ENCODE assay signal across 9 cellular contexts in genomic region chr1:27603320-27603961, GRCh38. TPM values are rescaled to one million over a fixed set of nuclear protein-coding genes. Genes with fewer than 3 reads are reported as not detected.
DNase-seq lines count a peak whose midpoint lies in the region; ATAC-seq, FAIRE-seq and TF ChIP-seq lines count a peak whose summit lies in the region.
"Had no signal": no experiment of that assay in that cellular context is flagged by ENCODE, and none has a peak within 500 bp of the region (broad histone marks: within the 10 kb centered on the region; RNA-seq: fewer than 3 reads in every experiment).

No MANE protein-coding gene starts in this region.

- no peak for FAIRE-seq in astrocyte (lab: Jason Lieb, UNC)

- peak overlapping the region; percentile 97 for H3K4me2 ChIP-seq in astrocyte (ENCODE audit: low read length)

- H3K36me3 Mint-ChIP-seq in activated CD8-positive, alpha-beta memory T cell treated with anti-CD3 and anti-CD28 coated beads, Interleukin-2, amount 10 ng/mL, durations not matched to agents 7 days and 5 days: no peaks in the 10 kb centered on the region
- H3K36me3 Mint-ChIP-seq in astrocyte (ENCODE audit: low read depth, unreplicated experiment): no peaks in the 10 kb centered on the region

- H3K36me3 ChIP-seq in astrocyte (ENCODE audit: insufficient read depth, low read length): no peaks in the 10 kb centered on the region
- H3K36me3 ChIP-seq in iPS-18a (ENCODE audit: control insufficient read depth, low read depth, low read length): no peaks in the 10 kb centered on the region
- H3K36me3 ChIP-seq in skeletal muscle tissue (ENCODE audit: control insufficient read depth in 3 of 3, insufficient read depth in 3 of 3, low read length in 3 of 3): peaks cover 0 to 3% (median 0%) of the 10 kb centered on the region in 3 donors

- H3K4me3 Mint-ChIP-seq in activated CD8-positive, alpha-beta memory T cell treated with anti-CD3 and anti-CD28 coated beads, Interleukin-2, amount 10 ng/mL, durations not matched to agents 7 days and 5 days: peak overlapping the region; percentile 94
- peak overlapping the region; percentile 93 for H3K4me3 Mint-ChIP-seq in astrocyte (ENCODE audit: unreplicated experiment)

- peak overlapping the region; percentile 53 for H3K27ac ChIP-seq in astrocyte (ENCODE audit: low read depth, low read length)
- H3K27ac ChIP-seq in iPS-18a (ENCODE audit: low read length): no peak overlapping the region
- peak overlapping the region; percentile 86 for H3K27ac ChIP-seq in skeletal muscle tissue (ENCODE audit: low read depth, low read length)

- CTCF ChIA-PET in activated CD8-positive, alpha-beta memory T cell treated with anti-CD3 and anti-CD28 coated beads, Interleukin-2, amount 10 ng/mL, durations not matched to agents 7 days and 5 days (lab: Charles Lee): interaction anchor here (0.6 to 23.8 kb wide), 19 partner anchors 8 to 1678 kb away, joined by 3 to 536 read pairs (median 5); partner anchors contain the start of genes IFI6 and SLC9A1

- no peaks in the 10 kb centered on the region for H3K27me3 ChIP-seq in astrocyte (ENCODE audit: insufficient read depth, low read length)
- H3K27me3 ChIP-seq in iPS-18a (ENCODE audit: control insufficient read depth, insufficient read depth, low read length): peaks cover 6% of the 10 kb centered on the region
- no peaks in the 10 kb centered on the region for H3K27me3 ChIP-seq in skeletal muscle tissue (ENCODE audit: control insufficient read depth in 3 of 3, insufficient read depth in 3 of 3, low read length in 3 of 3)

- peak; percentile 25 for ATAC-seq in activated CD8-positive, alpha-beta memory T cell treated with anti-CD3 and anti-CD28 coated beads, Interleukin-2, amount 10 ng/mL, durations not matched to agents 7 days and 5 days
- no peak for ATAC-seq in GM19328 (IDR thresholded peaks at IDR 0.05; ENCODE audit: unreplicated experiment)

- H3K4me1 ChIP-seq in astrocyte (ENCODE audit: insufficient read depth, low read length) (peaks cover 49% of the 10 kb centered on the region), iPS-18a (ENCODE audit: control insufficient read depth, low read depth, low read length) (peaks cover 70% of the 10 kb centered on the region), skeletal muscle tissue (ENCODE audit: control insufficient read depth in 3 of 3, insufficient read depth in 3 of 3, low read length in 3 of 3) (peaks cover 49 to 52% (median 49%) of the 10 kb centered on the region in 3 donors)

- H3K9me3 ChIP-seq in astrocyte (ENCODE audit: insufficient read depth, low read depth, low read length) (no peaks in the 10 kb centered on the region), iPS-18a (ENCODE audit: control insufficient read depth, low read depth, low read length) (no peaks in the 10 kb centered on the region), skeletal muscle tissue (ENCODE audit: control insufficient read depth in 3 of 3, low read length in 3 of 3) (no peaks in the 10 kb centered on the region)

- H3K27ac Mint-ChIP-seq in activated CD8-positive, alpha-beta memory T cell treated with anti-CD3 and anti-CD28 coated beads, Interleukin-2, amount 10 ng/mL, durations not matched to agents 7 days and 5 days: peak overlapping the region; percentile 50
- no peak overlapping the region for H3K27ac Mint-ChIP-seq in astrocyte (ENCODE audit: unreplicated experiment)

- no peaks in the 10 kb centered on the region for H3K9me3 Mint-ChIP-seq in activated CD8-positive, alpha-beta memory T cell treated with anti-CD3 and anti-CD28 coated beads, Interleukin-2, amount 10 ng/mL, durations not matched to agents 7 days and 5 days (ENCODE audit: low read depth)
- H3K9me3 Mint-ChIP-seq in astrocyte (ENCODE audit: unreplicated experiment): no peaks in the 10 kb centered on the region

- H3K9ac ChIP-seq in astrocyte (ENCODE audit: low read length) (peak overlapping the region; percentile 81), iPS-18a (ENCODE audit: low read length) (peak overlapping the region; percentile 52), skeletal muscle tissue (ENCODE audit: low read depth in 1 of 3, low read length in 3 of 3) (peak overlapping the region; percentile 84 to 93 (median 90))

- H3K4me1 Mint-ChIP-seq in activated CD8-positive, alpha-beta memory T cell treated with anti-CD3 and anti-CD28 coated beads, Interleukin-2, amount 10 ng/mL, durations not matched to agents 7 days and 5 days: peaks cover 41% of the 10 kb centered on the region
- H3K4me1 Mint-ChIP-seq in astrocyte (ENCODE audit: low read depth, unreplicated experiment): peaks cover 48% of the 10 kb centered on the region

- peaks cover 43% of the 10 kb centered on the region for H4K20me1 ChIP-seq in astrocyte (ENCODE audit: insufficient read depth, low read length)

- peaks cover 47% of the 10 kb centered on the region for H3K79me2 ChIP-seq in astrocyte (ENCODE audit: insufficient read depth, low read length)

- peak overlapping the region; percentile 77 for H2AFZ ChIP-seq in astrocyte (ENCODE audit: low read depth, low read length)

- H3K4me3 ChIP-seq in astrocyte (ENCODE audit: insufficient read depth, low read depth, low read length) (peak overlapping the region; percentile 72), iPS-18a (ENCODE audit: low read length) (peak overlapping the region; percentile 73), skeletal muscle tissue (ENCODE audit: low read length in 3 of 3) (peak overlapping the region; percentile 88 to 93 (median 92))

- DNase-seq in activated CD8-positive, alpha-beta memory T cell treated with anti-CD3 and anti-CD28 coated beads, Interleukin-2, amount 10 ng/mL, durations not matched to agents 7 days and 5 days: no peak
- no peak for DNase-seq in activated CD8-positive, alpha-beta memory T cell treated with anti-CD3 and anti-CD28 coated beads, Interleukin-2, amount 50 U/mL, for 4 hours
- peak; percentile 54 for DNase-seq in NOMO-1 treated with dmso at 0.1 percent for 144 hours (lab: John Stamatoyannopoulos, UW; ENCODE audit: unreplicated experiment)
- DNase-seq in astrocyte (ENCODE audit: low read depth): no peak
- DNase-seq in AG08395 (ENCODE audit: low spot score): no peak

- no peaks in the 10 kb centered on the region for H3K27me3 Mint-ChIP-seq in activated CD8-positive, alpha-beta memory T cell treated with anti-CD3 and anti-CD28 coated beads, Interleukin-2, amount 10 ng/mL, durations not matched to agents 7 days and 5 days
- no peaks in the 10 kb centered on the region for H3K27me3 Mint-ChIP-seq in astrocyte (ENCODE audit: low read depth, unreplicated experiment)

- no peak for TF ChIP-seq CTCF in astrocyte (IDR thresholded peaks at IDR 0.05; ENCODE audit: insufficient read depth, low read depth, low read length)

RNA-seq across cellular contexts. Expression of gene AHDC1, which starts 0.5 kb away (rescaled TPM):
- 10 to 100 TPM; 15.8 to 18.5 TPM for total RNA-seq in activated CD8-positive, alpha-beta memory T cell treated with anti-CD3 and anti-CD28 coated beads, Interleukin-2, amount 10 ng/mL, durations not matched to agents 7 days and 5 days
- total RNA-seq in astrocyte (74.0 and 75.7 TPM in 2 replicates), skeletal muscle tissue (19.8 TPM)

RNA-seq across cellular contexts. Expression of gene FGR, which starts 31.5 kb away (rescaled TPM):
- total RNA-seq in activated CD8-positive, alpha-beta memory T cell treated with anti-CD3 and anti-CD28 coated beads, Interleukin-2, amount 10 ng/mL, durations not matched to agents 7 days and 5 days: 1 to 10 TPM in 1 of 2 experiments, under 1 TPM in 1; 0.30 to 1.8 TPM
- total RNA-seq in astrocyte (0.17 TPM in 1 of 2 replicates, not detected in the other), skeletal muscle tissue (2.6 TPM)
- total RNA-seq: glomerular endothelial cell had no signal
